ENCODE assay signal across 9 cellular contexts in the genomic region with DNA sequence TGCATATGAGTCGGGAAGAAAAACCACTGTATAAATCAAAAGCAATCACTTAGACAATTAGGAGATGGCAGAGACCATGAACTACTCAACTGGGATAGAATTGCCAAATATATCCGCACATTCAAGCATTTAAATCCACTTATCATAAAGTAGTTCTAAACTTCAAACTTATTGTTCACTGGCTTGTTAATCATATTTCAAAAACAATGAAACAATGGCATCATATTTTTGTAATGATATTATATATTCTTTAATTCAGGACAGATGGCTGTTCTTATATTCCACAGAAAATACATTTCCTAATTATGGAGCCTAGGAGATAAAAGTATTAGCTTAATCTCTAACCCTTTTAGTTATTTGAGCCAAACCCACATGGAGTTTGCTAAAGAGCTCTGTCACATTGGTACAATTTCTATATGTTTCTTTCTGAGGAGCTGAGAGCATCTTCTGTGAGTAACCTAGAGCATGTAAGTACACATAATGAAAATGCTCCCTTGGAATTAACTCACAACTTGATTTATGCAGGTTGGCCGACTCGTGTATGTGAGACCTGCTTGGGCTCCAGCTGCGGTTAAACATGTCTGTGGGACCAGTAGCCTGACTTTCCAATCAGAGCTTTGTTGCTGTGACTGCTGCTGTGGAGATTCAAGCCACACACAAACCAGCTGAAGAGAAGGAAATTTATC.
DNase-seq lines count a peak whose midpoint lies in the region; TF ChIP-seq lines count a peak whose summit lies in the region.
"Had no signal": no experiment of that assay in that cellular context is flagged by ENCODE, and none has a peak within 500 bp of the region (broad histone marks: within the 10 kb centered on the region; RNA-seq: fewer than 3 reads in every experiment).

No MANE protein-coding gene starts in this region.

- no peak overlapping the region for H3K27ac ChIP-seq in coronary artery

- TF ChIP-seq CTCF in coronary artery (IDR thresholded peaks at IDR 0.05): no peak

- no peak overlapping the region for H3K4me3 ChIP-seq in coronary artery

- DNase-seq in SHP77 treated with DMSO at 0.1 percent for 48 hours (lab: John Stamatoyannopoulos, UW) (peak; percentile 80), SHP77 (lab: John Stamatoyannopoulos, UW) (no peak), NCI-H69 (lab: John Stamatoyannopoulos, UW) (peak; percentile 20), glomerular visceral epithelial cell (ENCODE audit: extremely low spot score) (peak; percentile 1), coronary artery (ENCODE audit: low spot score) (no peak), occipital lobe (lab: John Stamatoyannopoulos, UW) (no peak)
- DNase-seq in activated T-cell treated with anti-CD3 and anti-CD28 coated beads, Interleukin-2, amount 50 U/mL, for 1 hour: no peak
- DNase-seq: CD4-positive, CD25-positive, alpha-beta regulatory T cell; Karpas-422 had no signal

Comparison
In these comparisons a context has a peak if more than half of its experiments do, and no peak if none do; other contexts are left out.
1. DNase-seq: peak in SHP77 treated with DMSO at 0.1 percent for 48 hours (single experiment), NCI-H69 (single experiment) and glomerular visceral epithelial cell (single experiment); none in SHP77 (0 of 2), activated T-cell treated with anti-CD3 and anti-CD28 coated beads, Interleukin-2, amount 50 U/mL, for 1 hour (single experiment), coronary artery (single experiment) and occipital lobe (single experiment).